ENCODE assay signal across 14 cellular contexts in the genomic region with DNA sequence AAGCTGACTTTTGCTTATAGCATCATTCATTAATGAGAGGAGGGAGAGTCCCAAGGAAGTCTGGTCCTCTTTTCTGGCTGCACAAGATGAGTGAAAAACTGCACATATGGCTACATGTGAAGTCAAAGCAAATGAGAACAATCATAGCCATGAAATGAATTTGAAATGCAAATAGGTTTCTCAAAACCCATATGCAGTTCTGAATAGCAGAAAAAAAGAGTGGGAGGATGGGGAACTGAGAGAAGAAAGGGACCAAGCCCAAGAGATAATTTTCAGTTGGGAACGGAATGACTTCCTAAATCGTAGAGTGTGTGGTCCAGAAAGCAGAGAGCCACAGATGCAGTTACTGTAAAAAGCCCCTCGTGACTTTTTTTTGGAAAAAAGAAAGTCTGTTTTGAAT.
DNase-seq lines count a peak whose midpoint lies in the region; ATAC-seq, FAIRE-seq and TF ChIP-seq lines count a peak whose summit lies in the region.
"Had no signal": no experiment of that assay in that cellular context is flagged by ENCODE, and none has a peak within 500 bp of the region (broad histone marks: within the 10 kb centered on the region; RNA-seq: fewer than 3 reads in every experiment).

No MANE protein-coding gene starts in this region.

- TF ChIP-seq CTCF in GM12865 (IDR thresholded peaks at IDR 0.05; ENCODE audit: insufficient read depth, low read depth, low read length, missing control alignments) = no peak

- H3K4me3 Mint-ChIP-seq in activated CD4-positive, alpha-beta memory T cell treated with anti-CD3 and anti-CD28 coated beads, Interleukin-2, amount 10 ng/mL, durations not matched to agents 7 days and 5 days = no peak overlapping the region
- H3K4me3 Mint-ChIP-seq: activated CD4-positive, alpha-beta T cell treated with anti-CD3 and anti-CD28 coated beads, Interleukin-2, amount 10 ng/mL, durations not matched to agents 7 days and 5 days; natural killer cell treated with Interleukin-12 subunit alpha and Interleukin-12 subunit beta and Interleukin-15 and Interleukin-18, amount 100 ng/mL, for 72 hours had no signal

- no peak overlapping the region for H3K4me3 ChIP-seq in GM12865 (ENCODE audit: low read depth, low read length)

- no peak overlapping the region for H3K27ac ChIP-seq in substantia nigra (ENCODE audit: low read depth, low read length, poor library complexity, severe bottlenecking)

- no peaks in the 10 kb centered on the region for H3K4me1 Mint-ChIP-seq in activated CD4-positive, alpha-beta memory T cell treated with anti-CD3 and anti-CD28 coated beads, Interleukin-2, amount 10 ng/mL, durations not matched to agents 7 days and 5 days

- no peaks in the 10 kb centered on the region for H3K9me3 Mint-ChIP-seq in activated CD4-positive, alpha-beta memory T cell treated with anti-CD3 and anti-CD28 coated beads, Interleukin-2, amount 10 ng/mL, durations not matched to agents 7 days and 5 days
- H3K9me3 Mint-ChIP-seq: activated CD4-positive, alpha-beta T cell treated with anti-CD3 and anti-CD28 coated beads, Interleukin-2, amount 10 ng/mL, durations not matched to agents 7 days and 5 days; IgD-negative memory B cell; natural killer cell treated with Interleukin-12 subunit alpha and Interleukin-12 subunit beta and Interleukin-15 and Interleukin-18, amount 100 ng/mL, for 72 hours had no signal

- peak; percentile 85 for ATAC-seq in HG02759 (IDR thresholded peaks at IDR 0.05; ENCODE audit: unreplicated experiment)
- peak; percentile 81 for ATAC-seq in HG03469 (IDR thresholded peaks at IDR 0.05; ENCODE audit: unreplicated experiment)
- ATAC-seq: natural killer cell treated with Interleukin-12 subunit alpha and Interleukin-12 subunit beta and Interleukin-15 and Interleukin-18, amount 100 ng/mL, for 72 hours had no signal

- DNase-seq in GM12865 (ENCODE audit: low read depth) (peak; percentile 52), GM19239 (ENCODE audit: insufficient read length, low spot score) (no peak), NCI-H2029 treated with DMSO at 0.1 percent for 48 hours (lab: John Stamatoyannopoulos, UW) (no peak), Kasumi-1 (lab: John Stamatoyannopoulos, UW) (no peak), substantia nigra (lab: John Stamatoyannopoulos, UW) (no peak)
- no peak for DNase-seq in activated CD4-positive, alpha-beta memory T cell treated with anti-CD3 and anti-CD28 coated beads, Interleukin-2, amount 10 ng/mL, durations not matched to agents 7 days and 5 days
- DNase-seq: activated CD4-positive, alpha-beta T cell treated with anti-CD3 and anti-CD28 coated beads, Interleukin-2, amount 10 ng/mL, durations not matched to agents 7 days and 5 days; AML-193; NCI-H2171 treated with DMSO at 0.1 percent for 48 hours; SHP77 had no signal

- FAIRE-seq in GM19239 (lab: Jason Lieb, UNC) = peak; percentile 56

- no peak overlapping the region for H3K27ac Mint-ChIP-seq in activated CD4-positive, alpha-beta memory T cell treated with anti-CD3 and anti-CD28 coated beads, Interleukin-2, amount 10 ng/mL, durations not matched to agents 7 days and 5 days
- H3K27ac Mint-ChIP-seq: activated CD4-positive, alpha-beta T cell treated with anti-CD3 and anti-CD28 coated beads, Interleukin-2, amount 10 ng/mL, durations not matched to agents 7 days and 5 days; IgD-negative memory B cell; natural killer cell treated with Interleukin-12 subunit alpha and Interleukin-12 subunit beta and Interleukin-15 and Interleukin-18, amount 100 ng/mL, for 72 hours had no signal

- no peaks in the 10 kb centered on the region for H3K36me3 Mint-ChIP-seq in activated CD4-positive, alpha-beta memory T cell treated with anti-CD3 and anti-CD28 coated beads, Interleukin-2, amount 10 ng/mL, durations not matched to agents 7 days and 5 days (ENCODE audit: low read depth)

- CTCF ChIA-PET in activated CD4-positive, alpha-beta memory T cell treated with anti-CD3 and anti-CD28 coated beads, Interleukin-2, amount 10 ng/mL, durations not matched to agents 7 days and 5 days (lab: Charles Lee) = interaction anchor here (2.3 kb wide), 1 partner anchor 231 kb away, joined by 8 read pairs; no protein-coding TSS in a partner anchor

- no peaks in the 10 kb centered on the region for H3K27me3 Mint-ChIP-seq in activated CD4-positive, alpha-beta memory T cell treated with anti-CD3 and anti-CD28 coated beads, Interleukin-2, amount 10 ng/mL, durations not matched to agents 7 days and 5 days
- H3K27me3 Mint-ChIP-seq: activated CD4-positive, alpha-beta T cell treated with anti-CD3 and anti-CD28 coated beads, Interleukin-2, amount 10 ng/mL, durations not matched to agents 7 days and 5 days; IgD-negative memory B cell; natural killer cell treated with Interleukin-12 subunit alpha and Interleukin-12 subunit beta and Interleukin-15 and Interleukin-18, amount 100 ng/mL, for 72 hours had no signal

- POLR2A ChIA-PET in activated CD4-positive, alpha-beta memory T cell treated with anti-CD3 and anti-CD28 coated beads, Interleukin-2, amount 10 ng/mL, durations not matched to agents 7 days and 5 days (lab: Charles Lee) = no interaction called here
